ENCODE assay signal across 22 cellular contexts in genomic region chr4:164188236-164188635, GRCh38.
"Had no signal": no experiment of that assay in that cellular context is flagged by ENCODE, and none has a peak within 500 bp of the region (broad histone marks: within the 10 kb centered on the region; RNA-seq: fewer than 3 reads in every experiment).

No MANE protein-coding gene starts in this region.

- H3K36me3 Mint-ChIP-seq: memory B cell; naive B cell; stimulated activated memory B cell treated with anti-CD40 and anti-IgM and Interleukin-4, amounts not matched to agents 10 μg/mL and 1 μg/mL and 100 μg/mL, for 72 hours had no signal

- H3K9me3 Mint-ChIP-seq: memory B cell; nephron progenitor cell; stimulated activated memory B cell treated with anti-CD40 and anti-IgM and Interleukin-4, amounts not matched to agents 10 μg/mL and 1 μg/mL and 100 μg/mL, for 72 hours; stimulated activated naive CD8-positive, alpha-beta T cell treated with anti-CD3 and anti-CD28 coated beads, Interleukin-15, Interleukin-2, amounts not matched to agents 100 ng/mL and 50 ng/mL, for 24 hours had no signal

- H3K27me3 Mint-ChIP-seq: central memory CD8-positive, alpha-beta T cell; dendritic cell treated with granulocyte-macrophage colony-stimulating factor and Interleukin-4, amounts not matched to agents 40 ng/mL and 50 ng/mL, for 4 days; memory B cell; naive B cell; progenitor cell of endocrine pancreas; stimulated activated memory B cell treated with anti-CD40 and anti-IgM and Interleukin-4, amounts not matched to agents 10 μg/mL and 1 μg/mL and 100 μg/mL, for 72 hours; stimulated activated naive CD8-positive, alpha-beta T cell treated with anti-CD3 and anti-CD28 coated beads, Interleukin-15, Interleukin-2, amounts not matched to agents 100 ng/mL and 50 ng/mL, for 24 hours had no signal

- H3K27ac Mint-ChIP-seq: dendritic cell treated with granulocyte-macrophage colony-stimulating factor and Interleukin-4, amounts not matched to agents 40 ng/mL and 50 ng/mL, for 4 days; endodermal cell; memory B cell; naive B cell; nephron progenitor cell; progenitor cell of endocrine pancreas; stimulated activated memory B cell treated with anti-CD40 and anti-IgM and Interleukin-4, amounts not matched to agents 10 μg/mL and 1 μg/mL and 100 μg/mL, for 72 hours; stimulated activated naive CD8-positive, alpha-beta T cell treated with anti-CD3 and anti-CD28 coated beads, Interleukin-15, Interleukin-2, amounts not matched to agents 100 ng/mL and 50 ng/mL, for 24 hours had no signal

- H3K4me1 ChIP-seq: heart left ventricle, left lung, lower lobe of right lung, pancreas, tibial artery, upper lobe of left lung, uterus had no signal

- H3K4me1 Mint-ChIP-seq: central memory CD8-positive, alpha-beta T cell; memory B cell; naive B cell; nephron progenitor cell; stimulated activated memory B cell treated with anti-CD40 and anti-IgM and Interleukin-4, amounts not matched to agents 10 μg/mL and 1 μg/mL and 100 μg/mL, for 72 hours had no signal

- H3K9me3 ChIP-seq: heart left ventricle, left lung, lower lobe of right lung, pancreas, tibial artery, upper lobe of left lung, uterus had no signal

- H3K27me3 ChIP-seq: heart left ventricle, left lung, pancreas, tibial artery, upper lobe of left lung, uterus had no signal

- DNase-seq: endodermal cell; erythroblast; foreskin melanocyte; hippocampal formation; lower lobe of right lung; naive B cell; nephron progenitor cell; stimulated activated CD4-positive, alpha-beta T cell treated with anti-CD3 and anti-CD28 coated beads, Interleukin-15, amount 100 ng/mL, for 24 hours; stimulated activated CD4-positive, alpha-beta T cell treated with anti-CD3 and anti-CD28 coated beads, Interleukin-1b, Interleukin-23, amount 100 ng/mL, for 48 hours; stimulated activated CD4-positive, alpha-beta T cell treated with anti-CD3 and anti-CD28 coated beads, Interleukin-4, amount 100 ng/mL, for 24 hours; tibial artery; uterus had no signal

- H3K4me3 Mint-ChIP-seq: central memory CD8-positive, alpha-beta T cell; dendritic cell treated with granulocyte-macrophage colony-stimulating factor and Interleukin-4, amounts not matched to agents 40 ng/mL and 50 ng/mL, for 4 days; endodermal cell; memory B cell; naive B cell; nephron progenitor cell; stimulated activated memory B cell treated with anti-CD40 and anti-IgM and Interleukin-4, amounts not matched to agents 10 μg/mL and 1 μg/mL and 100 μg/mL, for 72 hours; stimulated activated naive CD8-positive, alpha-beta T cell treated with anti-CD3 and anti-CD28 coated beads, Interleukin-15, Interleukin-2, amounts not matched to agents 100 ng/mL and 50 ng/mL, for 24 hours had no signal

- H3K4me3 ChIP-seq: heart left ventricle, left lung, lower lobe of right lung, pancreas, tibial artery, upper lobe of left lung, uterus had no signal

- H3K36me3 ChIP-seq: heart left ventricle, left lung, lower lobe of right lung, pancreas, tibial artery, upper lobe of left lung, uterus had no signal

- H3K27ac ChIP-seq: heart left ventricle, left lung, lower lobe of right lung, pancreas, tibial artery, upper lobe of left lung, uterus had no signal
